21 cellular contexts compared by ENCODE assay signal in genomic region chr19:7377196-7377595, GRCh38.
"Had no signal": no experiment of that assay in that cellular context is flagged by ENCODE, and none has a peak within 500 bp of the region (broad histone marks: within the 10 kb centered on the region; RNA-seq: fewer than 3 reads in every experiment).

No MANE protein-coding gene starts in this region.

- H3K4me1 ChIP-seq: heart right ventricle, thyroid gland, upper lobe of left lung had no signal

- H3K9me3 Mint-ChIP-seq: natural killer cell, neural crest cell had no signal

- H3K27me3 ChIP-seq: dorsolateral prefrontal cortex, heart right ventricle, sigmoid colon, thyroid gland, upper lobe of left lung, uterus had no signal

- H3K36me3 Mint-ChIP-seq: natural killer cell had no signal

- FAIRE-seq: endometrium, frontal cortex, islet of Langerhans had no signal

- H3K27ac Mint-ChIP-seq: natural killer cell had no signal

- H3K4me1 Mint-ChIP-seq: neural crest cell had no signal

- H3K4me3 ChIP-seq: dorsolateral prefrontal cortex, heart right ventricle, sigmoid colon, skin epidermis, thyroid gland, upper lobe of left lung, uterus had no signal

- H3K27ac ChIP-seq: dorsolateral prefrontal cortex, heart right ventricle, skin epidermis, thyroid gland, upper lobe of left lung, uterus had no signal

- H3K4me3 Mint-ChIP-seq: natural killer cell, neural crest cell had no signal

- H3K9me3 ChIP-seq: heart right ventricle, sigmoid colon, thyroid gland, upper lobe of left lung, uterus had no signal

- DNase-seq: cortex of kidney; dorsolateral prefrontal cortex; effector memory CD4-positive, alpha-beta T cell; heart right ventricle; hypothalamus; mammary epithelial cell; natural killer cell; sigmoid colon; stimulated activated CD4-positive, alpha-beta T cell treated with anti-CD3 and anti-CD28 coated beads, Interleukin-2, amount 100 ng/mL, for 24 hours; stimulated activated CD4-positive, alpha-beta T cell treated with anti-CD3 and anti-CD28 coated beads, Interleukin-4, amount 100 ng/mL, for 4 hours; stimulated activated naive CD4-positive, alpha-beta T cell treated with Interleukin-2 at 50 U/mL for 16 hours; thyroid gland; upper lobe of left lung; uterus had no signal

- H3K36me3 ChIP-seq: thyroid gland, upper lobe of left lung, uterus had no signal

- ATAC-seq: esophagus mucosa, heart right ventricle, left lobe of liver, natural killer cell had no signal
